16 cellular contexts compared by ENCODE assay signal in genomic region chr1:160398823-160399222, GRCh38. TPM values are rescaled to one million over a fixed set of nuclear protein-coding genes. Genes with fewer than 3 reads are reported as not detected.
DNase-seq lines count a peak whose midpoint lies in the region; ATAC-seq and TF ChIP-seq lines count a peak whose summit lies in the region.
"Had no signal": no experiment of that assay in that cellular context is flagged by ENCODE, and none has a peak within 500 bp of the region (broad histone marks: within the 10 kb centered on the region; RNA-seq: fewer than 3 reads in every experiment).

No MANE protein-coding gene starts in this region.

- intact Hi-C loops in activated B cell treated with CpG ODN at 0.5 μM for 24 hours (cut with micrococcal nuclease) = no loop called here
- intact Hi-C loops in activated CD4-positive, alpha-beta T cell treated with anti-CD3 and anti-CD28 coated beads for 36 hours (cut with DNase I, micrococcal nuclease) = no loop called here

- ATAC-seq in activated B cell treated with CpG ODN at 0.5 μM for 24 hours (ENCODE audit: low read depth) = no peak
- ATAC-seq in activated CD4-positive, alpha-beta T cell treated with anti-CD3 and anti-CD28 coated beads for 36 hours = no peak
- ATAC-seq in HG03520 (IDR thresholded peaks at IDR 0.05; ENCODE audit: unreplicated experiment) = no peak
- ATAC-seq in GM21515 (IDR thresholded peaks at IDR 0.05; ENCODE audit: unreplicated experiment) = no peak

- H3K9me3 Mint-ChIP-seq in activated naive CD4-positive, alpha-beta T cell treated with anti-CD3 and anti-CD28 coated beads, Interleukin-2, amount 50 U/mL, for 24 hours = no peaks in the 10 kb centered on the region
- H3K9me3 Mint-ChIP-seq in activated B cell treated with CpG ODN at 0.5 μM for 24 hours = no peaks in the 10 kb centered on the region
- H3K9me3 Mint-ChIP-seq in activated CD4-positive, alpha-beta T cell treated with anti-CD3 and anti-CD28 coated beads for 36 hours (ENCODE audit: low read depth) = no peaks in the 10 kb centered on the region
- H3K9me3 Mint-ChIP-seq: activated CD4-positive, alpha-beta T cell treated with anti-CD3 and anti-CD28 coated beads, Interleukin-2, amount 10 ng/mL, durations not matched to agents 24 days and 14 days; activated T-cell treated with anti-CD3 and anti-CD28 coated beads, Interleukin-2, amount 50 U/mL, for 24 hours had no signal

- DNase-seq in activated naive CD4-positive, alpha-beta T cell treated with anti-CD3 and anti-CD28 coated beads, Interleukin-2, amount 50 U/mL, for 16 hours = no peak
- DNase-seq in activated B cell treated with CpG ODN at 0.5 μM for 24 hours (no peak), islet precursor cell (peak; percentile 46)
- DNase-seq in stimulated activated CD8-positive, alpha-beta memory T cell treated with anti-CD3 and anti-CD28 coated beads, Interleukin-4, amount 100 ng/mL, for 48 hours = peak; percentile 11
- no peak for DNase-seq in activated CD4-positive, alpha-beta T cell treated with anti-CD3 and anti-CD28 coated beads for 36 hours
- DNase-seq: activated CD4-positive, alpha-beta T cell treated with anti-CD3 and anti-CD28 coated beads, Interleukin-2, amount 10 ng/mL, durations not matched to agents 24 days and 14 days; activated T-cell treated with anti-CD3 and anti-CD28 coated beads, Interleukin-2, amount 50 U/mL, for 24 hours; KBM-7; posterior cingulate gyrus; Right ventricle myocardium superior; spleen; T-helper 9 cell had no signal

- H3K4me1 Mint-ChIP-seq in activated naive CD4-positive, alpha-beta T cell treated with anti-CD3 and anti-CD28 coated beads, Interleukin-2, amount 50 U/mL, for 24 hours = peaks cover 12% of the 10 kb centered on the region
- H3K4me1 Mint-ChIP-seq in activated B cell treated with CpG ODN at 0.5 μM for 24 hours = peaks cover 33% of the 10 kb centered on the region
- no peaks in the 10 kb centered on the region for H3K4me1 Mint-ChIP-seq in activated CD4-positive, alpha-beta T cell treated with anti-CD3 and anti-CD28 coated beads for 36 hours
- H3K4me1 Mint-ChIP-seq: activated CD4-positive, alpha-beta T cell treated with anti-CD3 and anti-CD28 coated beads, Interleukin-2, amount 10 ng/mL, durations not matched to agents 24 days and 14 days had no signal

- no peaks in the 10 kb centered on the region for H3K36me3 Mint-ChIP-seq in activated naive CD4-positive, alpha-beta T cell treated with anti-CD3 and anti-CD28 coated beads, Interleukin-2, amount 50 U/mL, for 24 hours
- no peaks in the 10 kb centered on the region for H3K36me3 Mint-ChIP-seq in activated B cell treated with CpG ODN at 0.5 μM for 24 hours (ENCODE audit: low read depth)
- H3K36me3 Mint-ChIP-seq in activated CD4-positive, alpha-beta T cell treated with anti-CD3 and anti-CD28 coated beads for 36 hours (ENCODE audit: low read depth) = no peaks in the 10 kb centered on the region

- peak overlapping the region; percentile 53 for H3K27ac Mint-ChIP-seq in activated naive CD4-positive, alpha-beta T cell treated with anti-CD3 and anti-CD28 coated beads, Interleukin-2, amount 50 U/mL, for 24 hours
- H3K27ac Mint-ChIP-seq in activated B cell treated with CpG ODN at 0.5 μM for 24 hours = peak overlapping the region; percentile 10
- no peak overlapping the region for H3K27ac Mint-ChIP-seq in activated CD4-positive, alpha-beta T cell treated with anti-CD3 and anti-CD28 coated beads for 36 hours
- H3K27ac Mint-ChIP-seq: activated CD4-positive, alpha-beta T cell treated with anti-CD3 and anti-CD28 coated beads, Interleukin-2, amount 10 ng/mL, durations not matched to agents 24 days and 14 days; activated T-cell treated with anti-CD3 and anti-CD28 coated beads, Interleukin-2, amount 50 U/mL, for 24 hours had no signal

- CTCF ChIA-PET in activated B cell treated with CpG ODN at 0.5 μM for 24 hours (lab: Charles Lee) = interaction anchor here (0.9 to 1.9 kb wide), 2 partner anchors 22 to 208 kb away, joined by 3 to 5 read pairs; no protein-coding TSS in a partner anchor
- CTCF ChIA-PET in activated CD4-positive, alpha-beta T cell treated with anti-CD3 and anti-CD28 coated beads for 36 hours (lab: Charles Lee) = interaction anchor here (0.7 to 1.0 kb wide), 2 partner anchors 18 to 136 kb away, joined by 3 read pairs; no protein-coding TSS in a partner anchor

- peaks cover 12% of the 10 kb centered on the region for H3K27me3 Mint-ChIP-seq in activated naive CD4-positive, alpha-beta T cell treated with anti-CD3 and anti-CD28 coated beads, Interleukin-2, amount 50 U/mL, for 24 hours
- H3K27me3 Mint-ChIP-seq in activated B cell treated with CpG ODN at 0.5 μM for 24 hours = peaks cover 3% of the 10 kb centered on the region
- H3K27me3 Mint-ChIP-seq in activated CD4-positive, alpha-beta T cell treated with anti-CD3 and anti-CD28 coated beads for 36 hours = peaks cover 15% of the 10 kb centered on the region

- H3K4me3 Mint-ChIP-seq in activated naive CD4-positive, alpha-beta T cell treated with anti-CD3 and anti-CD28 coated beads, Interleukin-2, amount 50 U/mL, for 24 hours = peak overlapping the region; percentile 53
- peak overlapping the region; percentile 54 for H3K4me3 Mint-ChIP-seq in activated B cell treated with CpG ODN at 0.5 μM for 24 hours
- H3K4me3 Mint-ChIP-seq in activated CD4-positive, alpha-beta T cell treated with anti-CD3 and anti-CD28 coated beads for 36 hours = no peak overlapping the region
- H3K4me3 Mint-ChIP-seq: activated CD4-positive, alpha-beta T cell treated with anti-CD3 and anti-CD28 coated beads, Interleukin-2, amount 10 ng/mL, durations not matched to agents 24 days and 14 days; activated T-cell treated with anti-CD3 and anti-CD28 coated beads, Interleukin-2, amount 50 U/mL, for 24 hours had no signal

- TF ChIP-seq CTCF in activated B cell treated with CpG ODN at 0.5 μM for 24 hours (IDR thresholded peaks at IDR 0.05) = no peak

- POLR2A ChIA-PET in activated B cell treated with CpG ODN at 0.5 μM for 24 hours (lab: Charles Lee) = no interaction called here
- POLR2A ChIA-PET in activated CD4-positive, alpha-beta T cell treated with anti-CD3 and anti-CD28 coated beads for 36 hours (lab: Charles Lee) = no interaction called here

RNA-seq across cellular contexts. Expression of gene VANGL2, which starts 1.5 kb away (rescaled TPM):
- total RNA-seq in activated B cell treated with CpG ODN at 0.5 μM for 24 hours = 4.1 and 5.5 TPM in 2 replicates
- under 1 TPM; 0.09 to 0.12 TPM for total RNA-seq in activated CD4-positive, alpha-beta T cell treated with anti-CD3 and anti-CD28 coated beads for 36 hours

RNA-seq across cellular contexts. Expression of gene NHLH1, which starts 32.0 kb away (rescaled TPM):
- total RNA-seq in activated B cell treated with CpG ODN at 0.5 μM for 24 hours = 0.46 and 0.71 TPM in 2 replicates
- under 1 TPM; 0.32 to 0.42 TPM for total RNA-seq in activated CD4-positive, alpha-beta T cell treated with anti-CD3 and anti-CD28 coated beads for 36 hours
- total RNA-seq: epithelial cell of proximal tubule, Right ventricle myocardium superior had no signal

RNA-seq across cellular contexts. Expression of gene NCSTN, which starts 55.6 kb away (rescaled TPM):
- total RNA-seq in activated B cell treated with CpG ODN at 0.5 μM for 24 hours = 108 and 118 TPM in 2 replicates
- 10 to 100 TPM; 47.0 to 51.5 TPM for total RNA-seq in activated CD4-positive, alpha-beta T cell treated with anti-CD3 and anti-CD28 coated beads for 36 hours

RNA-seq across cellular contexts. Expression of gene COPA, which starts 55.8 kb away (rescaled TPM):
- 161 and 174 TPM in 2 replicates for total RNA-seq in activated B cell treated with CpG ODN at 0.5 μM for 24 hours
- 100 to 1,000 TPM; 125 to 148 TPM for total RNA-seq in activated CD4-positive, alpha-beta T cell treated with anti-CD3 and anti-CD28 coated beads for 36 hours

Comparison
In these comparisons a context has a peak if more than half of its experiments do, and no peak if none do; other contexts are left out.
1. DNase-seq: peak in islet precursor cell (single experiment) and stimulated activated CD8-positive, alpha-beta memory T cell treated with anti-CD3 and anti-CD28 coated beads, Interleukin-4, amount 100 ng/mL, for 48 hours (single experiment); none in activated naive CD4-positive, alpha-beta T cell treated with anti-CD3 and anti-CD28 coated beads, Interleukin-2, amount 50 U/mL, for 16 hours (single experiment), activated B cell treated with CpG ODN at 0.5 μM for 24 hours (single experiment) and activated CD4-positive, alpha-beta T cell treated with anti-CD3 and anti-CD28 coated beads for 36 hours (single experiment).